8 cellular contexts compared by ENCODE assay signal in the genomic region with DNA sequence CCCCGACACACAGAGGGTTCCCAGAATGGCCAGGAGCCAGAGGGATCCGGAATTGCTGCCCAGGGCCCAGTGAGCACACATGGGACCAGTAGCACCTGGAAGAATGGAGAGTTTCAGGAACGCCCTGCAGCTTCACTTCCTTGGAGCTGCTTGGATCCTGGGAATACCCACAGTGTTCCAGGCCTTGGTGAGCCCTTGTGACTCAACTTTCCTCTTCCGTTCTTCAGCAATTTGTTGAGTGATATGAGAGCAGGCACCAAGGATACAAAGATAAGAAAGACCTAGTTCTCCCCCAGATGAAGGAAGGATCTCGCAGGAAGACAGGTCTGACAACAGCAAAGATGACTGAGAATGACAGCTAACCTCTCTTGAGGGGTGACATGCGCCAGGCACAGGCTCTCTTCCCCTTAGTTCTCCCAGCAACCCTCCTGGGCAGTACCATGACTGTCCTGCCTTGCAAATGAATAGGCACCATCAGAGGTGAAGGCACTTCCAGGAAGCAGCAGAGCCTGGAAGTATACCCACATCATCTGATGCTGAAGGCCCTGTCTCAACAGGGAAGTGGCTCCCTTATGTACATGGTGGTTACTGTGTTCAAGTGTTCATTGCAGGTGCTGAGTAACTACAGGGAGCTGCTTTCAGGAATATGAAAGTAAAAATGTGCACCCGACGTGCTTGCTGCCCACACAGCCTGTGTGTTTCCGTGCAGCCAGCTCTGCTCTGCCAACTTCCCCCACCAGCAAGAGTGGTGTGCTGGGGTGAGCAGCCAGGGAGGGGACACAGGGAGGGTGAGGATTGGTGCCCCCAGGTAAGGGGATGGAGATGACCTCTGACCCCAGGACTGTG.
DNase-seq lines count a peak whose midpoint lies in the region; ATAC-seq and TF ChIP-seq lines count a peak whose summit lies in the region.

No MANE protein-coding gene starts in this region.

- ATAC-seq in left lung: peak; percentile 3

- H3K36me3 ChIP-seq in left lung: peaks cover 0 to 39% of the 10 kb centered on the region in 2 donors
- no peaks in the 10 kb centered on the region for H3K36me3 ChIP-seq in testis (ENCODE audit: low read depth, missing control alignments)

- no peak overlapping the region for H3K4me3 ChIP-seq in left lung
- H3K4me3 ChIP-seq in testis: no peak overlapping the region

- H3K9me3 ChIP-seq in left lung (no peaks in the 10 kb centered on the region), testis (no peaks in the 10 kb centered on the region)

- peak overlapping the region; percentile 31 for H3K4me3 Mint-ChIP-seq in T-helper 2 cell treated with Interferon-gamma antibody and Interleukin-4, amounts not matched to agents 5 μg/mL and 100 μg/mL, for 36 hours

- H3K27me3 Mint-ChIP-seq in T-helper 2 cell treated with Interferon-gamma antibody and Interleukin-4, amounts not matched to agents 5 μg/mL and 100 μg/mL, for 36 hours (ENCODE audit: low read depth): no peaks in the 10 kb centered on the region

- H3K4me1 ChIP-seq in left lung (peaks cover 42 to 56% of the 10 kb centered on the region in 2 donors), testis (peaks cover 77% of the 10 kb centered on the region)

- H3K27ac ChIP-seq in left lung (peak overlapping the region; percentile 46 to 53), testis (no peak overlapping the region)

- H3K4me1 Mint-ChIP-seq in T-helper 2 cell treated with Interferon-gamma antibody and Interleukin-4, amounts not matched to agents 5 μg/mL and 100 μg/mL, for 36 hours (ENCODE audit: low read depth): peaks cover 12% of the 10 kb centered on the region

- H3K27me3 ChIP-seq in left lung (no peaks in the 10 kb centered on the region), testis (no peaks in the 10 kb centered on the region)

- peaks cover 38% of the 10 kb centered on the region for H3K36me3 Mint-ChIP-seq in T-helper 2 cell treated with Interferon-gamma antibody and Interleukin-4, amounts not matched to agents 5 μg/mL and 100 μg/mL, for 36 hours (ENCODE audit: low read depth)

- no peaks in the 10 kb centered on the region for H3K9me3 Mint-ChIP-seq in T-helper 2 cell treated with Interferon-gamma antibody and Interleukin-4, amounts not matched to agents 5 μg/mL and 100 μg/mL, for 36 hours

- H3K27ac Mint-ChIP-seq in T-helper 2 cell treated with Interferon-gamma antibody and Interleukin-4, amounts not matched to agents 5 μg/mL and 100 μg/mL, for 36 hours: peak overlapping the region; percentile 85

- no peak for TF ChIP-seq POLR2A in testis (IDR thresholded peaks at IDR 0.05)

- 59 to 65% methylated on average over 9 of the region's 9 CpGs for WGBS in testis, 2 donors

- peak; percentile 13 for DNase-seq in stimulated activated CD4-positive, alpha-beta T cell treated with anti-CD3 and anti-CD28 coated beads, Interleukin-12 subunit alpha, Interleukin-12 subunit beta, amount 100 ng/mL, for 4 hours
- no peak for DNase-seq in stimulated activated CD4-positive, alpha-beta T cell treated with anti-CD3 and anti-CD28 coated beads, Interleukin-4, amount 100 ng/mL, for 24 hours
- peak; percentile 44 for DNase-seq in T-helper 2 cell treated with Interferon-gamma antibody and Interleukin-4, amounts not matched to agents 5 μg/mL and 100 μg/mL, for 36 hours (ENCODE audit: low spot score)
- DNase-seq in left lung (no peak), dermis blood vessel endothelial cell (no peak), ureter (ENCODE audit: low spot score) (no peak), testis (no peak), NCI-H446 (lab: John Stamatoyannopoulos, UW) (no peak)

- TF ChIP-seq CTCF in left lung (IDR thresholded peaks at IDR 0.05): no peak
- TF ChIP-seq CTCF in testis (IDR thresholded peaks at IDR 0.05): no peak

- intact Hi-C loops in left lung (cut with DNase I) (no loop called here), testis (cut with DNase I; ENCODE audit: low total_unique reads) (no loop called here)

Comparison
In these comparisons a context has a peak if more than half of its experiments do, and no peak if none do; other contexts are left out.
1. DNase-seq: peak in stimulated activated CD4-positive, alpha-beta T cell treated with anti-CD3 and anti-CD28 coated beads, Interleukin-12 subunit alpha, Interleukin-12 subunit beta, amount 100 ng/mL, for 4 hours (single experiment) and T-helper 2 cell treated with Interferon-gamma antibody and Interleukin-4, amounts not matched to agents 5 μg/mL and 100 μg/mL, for 36 hours (single experiment); none in stimulated activated CD4-positive, alpha-beta T cell treated with anti-CD3 and anti-CD28 coated beads, Interleukin-4, amount 100 ng/mL, for 24 hours (single experiment), left lung (0 of 2), dermis blood vessel endothelial cell (single experiment), ureter (single experiment), testis (single experiment) and NCI-H446 (0 of 2).
2. H3K27ac ChIP-seq: peak in left lung (2 of 2); none in testis (0 of 2).